In the genomic region with DNA sequence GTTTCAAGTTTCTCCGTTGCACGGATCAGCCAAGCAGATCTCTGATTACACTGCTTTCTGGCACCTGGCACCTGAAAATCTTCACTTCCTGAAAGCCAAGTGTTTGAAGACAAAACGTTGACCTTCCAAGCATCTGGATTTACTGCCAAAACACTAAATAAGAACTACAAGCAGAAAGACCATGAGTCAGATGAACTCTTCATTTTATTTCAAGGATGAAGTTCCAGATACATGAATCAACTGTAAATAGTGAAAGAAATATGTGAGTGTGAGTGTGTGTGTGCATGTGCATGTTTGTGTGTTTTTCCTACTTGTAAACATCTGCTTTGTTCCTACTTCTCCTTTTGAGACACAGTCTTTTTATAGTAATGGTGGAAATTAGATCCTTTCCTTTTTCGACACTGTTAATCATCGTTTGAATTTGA, we compare ENCODE assay signal across 10 cellular contexts. TPM values are rescaled to one million over a fixed set of nuclear protein-coding genes. Genes with fewer than 3 reads are reported as not detected.
DNase-seq lines count a peak whose midpoint lies in the region; FAIRE-seq and TF ChIP-seq lines count a peak whose summit lies in the region.
"Had no signal": no experiment of that assay in that cellular context is flagged by ENCODE, and none has a peak within 500 bp of the region (broad histone marks: within the 10 kb centered on the region; RNA-seq: fewer than 3 reads in every experiment).

No MANE protein-coding gene starts in this region.

- no peaks in the 10 kb centered on the region for H3K27me3 ChIP-seq in DOHH2 (ENCODE audit: control insufficient read depth, low read length)
- no peaks in the 10 kb centered on the region for H3K27me3 ChIP-seq in H1 (replicated peaks in 1 of 4; ENCODE audit: control insufficient read depth in 3 of 4, extremely low read depth in 1 of 4, insufficient read depth in 3 of 4, low read length in 3 of 4)
- no peaks in the 10 kb centered on the region for H3K27me3 ChIP-seq in osteoblast (ENCODE audit: insufficient read depth, low read length)

- H3K36me3 ChIP-seq in DOHH2 (ENCODE audit: control insufficient read depth, low read length) (no peaks in the 10 kb centered on the region), H1 (ENCODE audit: control insufficient read depth in 2 of 4, insufficient read depth in 4 of 4, low read length in 3 of 4) (no peaks in the 10 kb centered on the region), osteoblast (ENCODE audit: insufficient read depth, low read length) (no peaks in the 10 kb centered on the region)
- H3K36me3 ChIP-seq: HAP-1 had no signal

- no peak overlapping the region for H3K4me3 Mint-ChIP-seq in Calu3 (ENCODE audit: low read depth, unreplicated experiment)

- H2BK15ac ChIP-seq in H1 (ENCODE audit: low read length) = no peak overlapping the region; the same call in 1 of the 2 replicates

- DNase-seq in NCI-H226 = peak; percentile 31
- no peak for DNase-seq in H1 (ENCODE audit: low read depth in 1 of 2, low spot score in 2 of 2)
- peak; percentile 46 for DNase-seq in osteoblast (ENCODE audit: insufficient read length, low spot score, missing footprints)
- no peak for DNase-seq in activated CD4-positive, alpha-beta T cell treated with anti-CD3 and anti-CD28 coated beads, Interleukin-2, amount 50 U/mL, for 4 hours
- no peak for DNase-seq in Calu3
- DNase-seq in superior temporal gyrus (ENCODE audit: extremely low spot score) = no peak
- DNase-seq in AML-193 (lab: John Stamatoyannopoulos, UW) = no peak
- DNase-seq: DMS 273 treated with DMSO at 0.1 percent for 48 hours had no signal

- intact Hi-C loops in Calu3 (cut with micrococcal nuclease; ENCODE audit: unreplicated experiment) = no loop called here

- H3K18ac ChIP-seq in H1 (ENCODE audit: extremely low read depth, low read length) = no peak overlapping the region

- H3K27ac Mint-ChIP-seq in Calu3 (ENCODE audit: unreplicated experiment) = no peak overlapping the region

- H3K79me2 ChIP-seq in DOHH2 (ENCODE audit: control insufficient read depth, low read length) = no peaks in the 10 kb centered on the region
- no peaks in the 10 kb centered on the region for H3K79me2 ChIP-seq in H1 (ENCODE audit: control insufficient read depth in 1 of 2, insufficient read depth in 2 of 2, low read length in 2 of 2)
- no peaks in the 10 kb centered on the region for H3K79me2 ChIP-seq in osteoblast (ENCODE audit: insufficient read depth, low read length)

- H3K36me3 Mint-ChIP-seq in Calu3 (ENCODE audit: insufficient read depth, unreplicated experiment) = no peaks in the 10 kb centered on the region

- H3K4me2 ChIP-seq in DOHH2 (ENCODE audit: low read length) (peak overlapping the region; percentile 45), H1 (ENCODE audit: insufficient read depth in 1 of 2, low read depth in 2 of 2, low read length in 2 of 2) (no peak overlapping the region), osteoblast (ENCODE audit: insufficient read depth, low read length) (peak overlapping the region; percentile 13)

- no peaks in the 10 kb centered on the region for H3K9me3 Mint-ChIP-seq in Calu3 (ENCODE audit: low read depth, unreplicated experiment)

- H4K20me1 ChIP-seq in DOHH2 (ENCODE audit: control insufficient read depth, insufficient read depth, low read depth, low read length) (no peaks in the 10 kb centered on the region), H1 (replicated peaks in 1 of 2; ENCODE audit: control insufficient read depth in 1 of 2, insufficient read depth in 2 of 2, low read length in 2 of 2) (no peaks in the 10 kb centered on the region), osteoblast (ENCODE audit: insufficient read depth, low read length) (no peaks in the 10 kb centered on the region)

- CTCF ChIA-PET in H1 (lab: Charles Lee; ENCODE audit: partially characterized antibody) = interaction anchor here (3.8 kb wide), 1 partner anchor 12 kb away, joined by 29 read pairs; no protein-coding TSS in a partner anchor
- CTCF ChIA-PET in Calu3 (lab: Charles Lee) = no interaction called here

- no peak for TF ChIP-seq POLR2A in H1 (IDR thresholded peaks at IDR 0.05; ENCODE audit: control extremely low read depth in 1 of 2, low read depth in 2 of 2, low read length in 2 of 2)

- H3K4me3 ChIP-seq in DOHH2 (ENCODE audit: low read length) = peak overlapping the region; percentile 35
- H3K4me3 ChIP-seq in H1 (ENCODE audit: extremely low read depth in 1 of 4, insufficient read depth in 2 of 4, low read depth in 3 of 4, low read length in 4 of 4) = no peak overlapping the region
- no peak overlapping the region for H3K4me3 ChIP-seq in osteoblast (ENCODE audit: insufficient read depth, low read length)
- H3K4me3 ChIP-seq: HAP-1 had no signal

- H3F3A ChIP-seq in DOHH2 (ENCODE audit: control insufficient read depth, insufficient read depth) = no peaks in the 10 kb centered on the region

- no peaks in the 10 kb centered on the region for H3K79me1 ChIP-seq in H1 (ENCODE audit: low read depth, low read length)

- H3K23me2 ChIP-seq in H1 (ENCODE audit: low read depth, low read length) = no peaks in the 10 kb centered on the region; the same call in 1 of the 2 replicates

- H3K9me3 ChIP-seq in DOHH2 (ENCODE audit: control insufficient read depth, insufficient read depth, low read length) = no peaks in the 10 kb centered on the region
- H3K9me3 ChIP-seq in H1 (ENCODE audit: insufficient read depth in 2 of 2, low read depth in 1 of 2, low read length in 1 of 2) = no peaks in the 10 kb centered on the region; a peak in 1 of 4 replicates
- H3K9me3 ChIP-seq in osteoblast (ENCODE audit: low read depth, low read length) = no peaks in the 10 kb centered on the region
- H3K9me3 ChIP-seq: HAP-1 had no signal

- H3K4me1 ChIP-seq in DOHH2 (ENCODE audit: control insufficient read depth, low read length) (peaks cover 38% of the 10 kb centered on the region), H1 (replicated peaks in 1 of 4; ENCODE audit: control insufficient read depth in 3 of 4, insufficient read depth in 4 of 4, low read length in 3 of 4) (peaks cover 0 to 10% (median 3%) of the 10 kb centered on the region in 4 experiments; a peak in 3 of 7 replicates), osteoblast (ENCODE audit: insufficient read depth, low read length) (peaks cover 13% of the 10 kb centered on the region)

- no peak overlapping the region for H3K56ac ChIP-seq in H1 (replicated peaks; ENCODE audit: insufficient read length, low read depth, low read length)

- no peak overlapping the region for H3K23ac ChIP-seq in H1 (ENCODE audit: insufficient read length)

- no peak overlapping the region for H4K91ac ChIP-seq in H1 (replicated peaks; ENCODE audit: insufficient read length, low read length)

- H3K9me2 ChIP-seq in DOHH2 (replicated peaks; ENCODE audit: control insufficient read depth, low read length) = no peaks in the 10 kb centered on the region

- POLR2A ChIA-PET in H1 (lab: Charles Lee; ENCODE audit: partially characterized antibody) = interaction anchor here (2.2 kb wide), 1 partner anchor 9 kb away, joined by 7 read pairs; no protein-coding TSS in a partner anchor

- H2BK12ac ChIP-seq in H1 (ENCODE audit: low read depth, low read length) = peak overlapping the region; percentile 30

- TF ChIP-seq CTCF in DOHH2 (IDR thresholded peaks at IDR 0.05; ENCODE audit: low read depth, low read length, poor library complexity, severe bottlenecking) = no peak
- TF ChIP-seq CTCF in H1 (IDR thresholded peaks at IDR 0.05; ENCODE audit: control extremely low read depth in 1 of 3, insufficient read depth in 1 of 3, low read depth in 1 of 3, low read length in 3 of 3) = no peak
- no peak for TF ChIP-seq CTCF in osteoblast (IDR thresholded peaks at IDR 0.05; ENCODE audit: extremely low read depth, low read depth, low read length)
- no peak for TF ChIP-seq CTCF in Calu3 (IDR thresholded peaks at IDR 0.05; ENCODE audit: unreplicated experiment)

- H2BK120ac ChIP-seq in H1 (replicated peaks; ENCODE audit: low read depth, low read length) = peak overlapping the region; percentile 47

- TF ChIP-seq EP300 in H1 (IDR thresholded peaks at IDR 0.05; ENCODE audit: borderline replicate concordance in 1 of 2, low read depth in 2 of 2, low read length in 2 of 2) = no peak

- no peaks in the 10 kb centered on the region for H3K27me3 Mint-ChIP-seq in Calu3 (ENCODE audit: unreplicated experiment)

- no peak overlapping the region; the same call in 1 of the 2 replicates for H2AFZ ChIP-seq in H1 (ENCODE audit: low read length)
- no peak overlapping the region for H2AFZ ChIP-seq in osteoblast (ENCODE audit: low read length)

- TF ChIP-seq RAD21 in H1 (IDR thresholded peaks at IDR 0.05 in 1 of 2, conservative IDR thresholded peaks at IDR 0.05 in 1 of 2; ENCODE audit: low read depth in 2 of 2, low read length in 2 of 2) = no peak

- WGBS in H1 (ENCODE audit: extremely low coverage in 1 of 2, insufficient coverage in 1 of 2, insufficient read length in 1 of 2, insufficient replicate concordance in 2 of 2, low coverage in 1 of 2, low lambda C conversion rate in 2 of 2, missing lambda C conversion rate in 1 of 2), 2 experiments = 81% methylated on average over 5 of the region's 5 CpGs; no CpG with 5 or more reads in 1 of the 2 experiments

- peak; percentile 65 for FAIRE-seq in H1 (lab: Jason Lieb, UNC)

- no peak overlapping the region for H3K14ac ChIP-seq in H1 (ENCODE audit: insufficient read length)

- no peak overlapping the region for H2AK5ac ChIP-seq in H1 (ENCODE audit: low read depth, low read length)

- H4K5ac ChIP-seq in H1 (ENCODE audit: insufficient read length, low read depth, low read length) = no peak overlapping the region

- no peaks in the 10 kb centered on the region for H3K4me1 Mint-ChIP-seq in Calu3 (ENCODE audit: low read depth, unreplicated experiment)

- H3K4ac ChIP-seq in H1 (replicated peaks; ENCODE audit: insufficient read length, low read depth, low read length) = no peak overlapping the region

- peak overlapping the region; percentile 15 for H3K27ac ChIP-seq in DOHH2 (ENCODE audit: low read depth, low read length)
- no peak overlapping the region for H3K27ac ChIP-seq in H1 (ENCODE audit: low read depth, low read length)
- no peak overlapping the region for H3K27ac ChIP-seq in osteoblast (ENCODE audit: low read depth, low read length)

- no peak overlapping the region; the same call in 1 of the 2 replicates for H2BK20ac ChIP-seq in H1 (ENCODE audit: low read length)

- no peak overlapping the region for H4K8ac ChIP-seq in H1 (ENCODE audit: extremely low read depth, insufficient read depth, low read length)

- H2BK5ac ChIP-seq in H1 (ENCODE audit: low read depth, low read length) = no peak overlapping the region; the same call in 1 of the 2 replicates

- BruUV-seq in Calu3 (replicated peaks; lab: Mats Ljungman, UMichigan) = no TSS peak

- no peak overlapping the region for H3K9ac ChIP-seq in H1 (replicated peaks in 1 of 4; ENCODE audit: extremely low read depth in 1 of 4, low read depth in 3 of 4, low read length in 3 of 4)

RNA-seq across cellular contexts. Expression of gene DTNA, which starts 60.0 kb away (rescaled TPM):
- 29.0 and 32.7 TPM in 2 replicates for total RNA-seq in H1 (2021; fragmentation: NEBNext Ultra II Directional; extraction: Animal tissue kit (Norgen Biotek cat#: 25700))
- polyA plus RNA-seq in H1 (2011; rRNA removed) = 17.2 and 30.2 TPM in 2 replicates
- 26.5 TPM for polyA plus RNA-seq in H1 (2011; cell fraction: cytosol; rRNA removed)
- 26.8 TPM for polyA plus RNA-seq in H1 (2011; cell fraction: nucleus; rRNA removed)
- polyA plus RNA-seq in H1 (2012, experiment 1 of 2) = 16.2 to 31.9 TPM (median 25.0 TPM) in 4 replicates
- polyA plus RNA-seq in H1 (2012, experiment 2 of 2) = 1.9 TPM
- 15.9 TPM for polyA plus RNA-seq in H1 (2013, experiment 1 of 2)
- 15.1 TPM for polyA plus RNA-seq in H1 (2013, experiment 2 of 2)
- 71.3 and 92.7 TPM in 2 replicates for polyA minus RNA-seq in H1 (2011; rRNA and poly(A)+ RNA removed)
- polyA minus RNA-seq in H1 (2011; cell fraction: cytosol; rRNA and poly(A)+ RNA removed) = 12.8 TPM
- 64.0 TPM for polyA minus RNA-seq in H1 (2011; cell fraction: nucleus; rRNA and poly(A)+ RNA removed)
- total RNA-seq in osteoblast (10.1 and 11.5 TPM in 2 replicates), Calu3 (2022) (9.0 and 10.9 TPM in 2 replicates)

Comparison
In these comparisons a context has a peak if more than half of its experiments do, and no peak if none do; other contexts are left out.
1. H3K4me2 ChIP-seq: peak in DOHH2 (single experiment) and osteoblast (single experiment); none in H1 (0 of 2).
2. DNase-seq: peak in NCI-H226 (single experiment) and osteoblast (single experiment); none in H1 (0 of 2), activated CD4-positive, alpha-beta T cell treated with anti-CD3 and anti-CD28 coated beads, Interleukin-2, amount 50 U/mL, for 4 hours (0 of 2), Calu3 (single experiment), superior temporal gyrus (single experiment) and AML-193 (0 of 2).